26 cellular contexts compared by ENCODE assay signal in the genomic region with DNA sequence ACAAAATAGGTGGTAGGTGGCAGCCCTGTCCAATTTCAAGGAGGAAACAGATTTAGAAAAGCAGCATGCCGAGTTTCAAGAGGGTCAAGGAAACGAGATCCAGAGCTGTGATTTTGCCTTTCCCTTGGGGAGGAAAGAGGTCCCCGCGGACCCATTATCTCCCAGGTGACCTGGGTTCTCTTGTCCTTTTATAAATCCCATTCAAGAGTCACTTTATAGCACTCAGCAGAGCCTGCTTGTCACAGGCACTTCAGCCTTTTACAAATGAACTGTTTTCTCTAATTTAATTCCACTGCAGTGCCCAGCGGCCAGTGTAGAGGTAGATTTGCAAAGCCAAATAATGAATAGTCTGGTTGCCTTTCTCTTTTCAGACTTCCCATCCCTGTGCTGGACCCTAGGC.
"Had no signal": no experiment of that assay in that cellular context is flagged by ENCODE, and none has a peak within 500 bp of the region (broad histone marks: within the 10 kb centered on the region; RNA-seq: fewer than 3 reads in every experiment).

No MANE protein-coding gene starts in this region.

- DNase-seq: activated CD4-positive, alpha-beta T cell treated with anti-CD3 and anti-CD28 coated beads for 48 hours; activated CD4-positive, alpha-beta T cell treated with anti-CD3 and anti-CD28 coated beads, Interleukin-2, amount 50 U/mL, for 4 hours; activated CD4-positive, CD25-positive, alpha-beta regulatory T cell treated with anti-CD3 and anti-CD28 coated beads, Interleukin-2, amount 50 U/mL, for 72 hours; activated CD8-positive, alpha-beta memory T cell treated with anti-CD3 and anti-CD28 coated beads, Interleukin-2, amount 50 U/mL, for 48 hours; activated CD8-positive, alpha-beta T cell treated with anti-CD3 and anti-CD28 coated beads, Interleukin-2, amount 10 ng/mL, durations not matched to agents 7 days and 5 days; activated effector memory CD4-positive, alpha-beta T cell treated with Interleukin-2 at 50 U/mL for 16 hours; activated naive CD4-positive, alpha-beta T cell; activated T-cell treated with anti-CD3 and anti-CD28 coated beads, Interleukin-2, amount 50 U/mL, for 1 hour; body of pancreas; central memory CD4-positive, alpha-beta T cell; Karpas-422; MM.1S; NCI-H1105; NCI-H1694; NCI-H2081; NCI-H2171 treated with DMSO at 0.1 percent for 48 hours; NCI-H345; NCI-H510A; NCI-H748 treated with DMSO at 0.1 percent for 48 hours had no signal

- H3K27ac ChIP-seq: ascending aorta, body of pancreas had no signal

- H3K9me3 Mint-ChIP-seq: activated naive CD4-positive, alpha-beta T cell treated with anti-CD3 and anti-CD28 coated beads, Interleukin-2, amount 50 U/mL, for 24 hours; activated T-helper 1 cell treated with anti-CD3 and anti-CD28 coated beads, Interleukin-12 subunit alpha, Interleukin-12 subunit beta, Interleukin-2, Interleukin-4 antibody, amounts not matched to agents 30 ng/mL and 10 ng/mL and 1 ng/mL, durations not matched to agents 14 hours and 24 hours and 36 hours; T-helper 1 cell treated with Interleukin-12 subunit alpha and Interleukin-12 subunit beta and Interleukin-4 antibody, amounts not matched to agents 30 μg/mL and 1 μg/mL, for 36 hours; WTC11 had no signal

- H3K27me3 ChIP-seq: ascending aorta, body of pancreas had no signal

- ATAC-seq: activated CD8-positive, alpha-beta T cell treated with anti-CD3 and anti-CD28 coated beads, Interleukin-2, amount 10 ng/mL, durations not matched to agents 7 days and 5 days; body of pancreas; K562; Right ventricle myocardium inferior; WTC11 had no signal

- H3K27me3 Mint-ChIP-seq: activated naive CD4-positive, alpha-beta T cell treated with anti-CD3 and anti-CD28 coated beads, Interleukin-2, amount 50 U/mL, for 24 hours had no signal

- H3K36me3 Mint-ChIP-seq: activated naive CD4-positive, alpha-beta T cell treated with anti-CD3 and anti-CD28 coated beads, Interleukin-2, amount 50 U/mL, for 24 hours; WTC11 had no signal

- H3K9me3 ChIP-seq: ascending aorta, body of pancreas had no signal

- H3K4me3 Mint-ChIP-seq: activated CD8-positive, alpha-beta T cell treated with anti-CD3 and anti-CD28 coated beads, Interleukin-2, amount 10 ng/mL, durations not matched to agents 7 days and 5 days; activated naive CD4-positive, alpha-beta T cell treated with anti-CD3 and anti-CD28 coated beads, Interleukin-2, amount 50 U/mL, for 24 hours; activated T-helper 1 cell treated with anti-CD3 and anti-CD28 coated beads, Interleukin-12 subunit alpha, Interleukin-12 subunit beta, Interleukin-2, Interleukin-4 antibody, amounts not matched to agents 30 ng/mL and 10 ng/mL and 1 ng/mL, durations not matched to agents 14 hours and 24 hours and 36 hours; T-helper 1 cell treated with Interleukin-12 subunit alpha and Interleukin-12 subunit beta and Interleukin-4 antibody, amounts not matched to agents 30 μg/mL and 1 μg/mL, for 36 hours; WTC11 had no signal

- H3K36me3 ChIP-seq: ascending aorta had no signal

- H3K4me3 ChIP-seq: ascending aorta, body of pancreas, K562 had no signal
